ENCODE assay signal across 1 cellular context in the genomic region with DNA sequence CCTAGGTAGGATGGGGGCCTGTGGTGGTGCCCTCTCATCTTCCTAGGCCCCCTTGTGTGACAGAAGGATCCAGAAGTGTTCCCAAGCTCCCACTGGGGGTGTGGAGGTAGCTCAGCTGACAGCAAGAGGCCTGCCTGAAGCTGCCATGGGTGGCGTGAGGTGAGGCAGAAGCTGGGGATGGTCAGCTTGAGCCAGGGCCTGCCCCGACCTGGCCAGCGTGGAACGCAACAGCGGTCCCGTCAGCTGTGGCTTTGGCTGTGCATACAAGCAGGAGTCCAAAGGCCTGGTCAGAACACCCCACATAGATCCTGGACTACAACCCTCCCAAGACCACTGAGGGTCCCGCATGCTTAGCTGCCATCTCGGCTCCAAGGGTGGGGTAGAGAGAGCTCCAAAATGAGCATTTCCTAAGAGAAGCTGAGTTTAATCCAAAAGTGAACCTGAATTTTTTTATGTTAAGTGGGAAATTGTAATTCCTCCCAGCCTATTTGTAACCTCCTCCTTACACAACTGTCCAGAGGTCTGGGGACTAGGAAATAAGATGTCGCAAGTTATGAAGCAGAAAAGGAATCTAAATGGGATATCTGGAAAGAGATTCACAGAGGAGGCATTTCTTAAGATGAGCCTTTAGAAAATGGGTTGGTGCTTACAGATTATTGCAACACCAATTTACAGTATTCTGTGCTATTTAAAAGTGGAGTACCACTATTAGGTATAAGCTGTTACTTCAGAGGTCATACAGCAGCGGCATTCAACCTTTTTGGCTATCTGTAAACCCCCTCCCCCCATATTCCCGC.
TF ChIP-seq lines count a peak whose summit lies in the region.

No MANE protein-coding gene starts in this region.

TF ChIP-seq in K562, 482 proteins besides CTCF, POLR2A, EP300 and RAD21:
- no peak for TF ChIP-seq RBM15 (IDR thresholded peaks at IDR 0.05; ENCODE audit: insufficient read depth, low read length)
- TF ChIP-seq CEBPB (tag; IDR thresholded peaks at IDR 0.05): 0 out of 2 replicates have a peak, but pooled peaks have one; percentile 27
